1 cellular context compared by ENCODE assay signal in the genomic region with DNA sequence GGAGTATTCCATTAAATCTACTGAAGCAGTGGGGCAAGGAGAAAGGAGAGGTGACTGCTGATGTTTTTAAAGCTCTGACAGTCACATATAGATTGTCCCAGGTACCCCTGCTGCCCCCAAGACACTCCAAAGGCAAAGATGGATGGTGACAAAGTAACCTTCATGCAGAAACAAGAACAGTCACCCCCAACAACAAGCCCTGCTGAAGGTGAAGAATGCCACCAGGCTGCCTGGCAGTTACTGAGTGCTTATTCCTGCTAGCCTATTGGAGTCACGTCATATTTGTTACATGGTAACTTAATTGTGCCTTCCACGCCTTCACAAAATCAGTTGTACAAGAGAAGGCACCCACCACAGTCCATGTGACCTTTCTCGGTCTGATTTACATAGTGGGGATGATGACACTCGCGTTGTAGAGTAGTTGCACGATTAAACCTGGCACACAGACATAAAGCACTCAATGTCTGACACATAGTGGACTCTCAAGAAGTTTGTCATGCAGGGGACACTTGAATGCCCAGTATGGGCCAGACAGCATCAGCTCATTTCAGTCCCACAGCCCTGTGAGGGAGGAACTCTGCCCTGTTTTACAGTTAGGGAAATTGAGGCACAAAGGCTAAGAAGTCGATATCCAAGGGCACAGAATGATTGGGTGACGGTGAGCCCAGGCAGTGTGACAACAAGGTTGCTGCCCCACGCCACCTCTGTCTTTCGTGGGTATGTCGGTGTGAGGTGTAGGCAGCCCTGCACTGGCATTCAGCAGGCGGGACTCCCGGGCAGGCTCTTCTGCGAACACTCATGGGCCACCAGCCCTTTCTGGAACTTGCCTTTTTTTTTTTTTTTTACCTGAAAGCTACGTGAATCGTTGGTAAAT.
TF ChIP-seq lines count a peak whose summit lies in the region.

No MANE protein-coding gene starts in this region.

TF ChIP-seq in A549, 52 proteins besides CTCF, POLR2A, EP300 and RAD21 (continued from another document):
- no peak for TF ChIP-seq ZC3H11A (IDR thresholded peaks at IDR 0.05)
- TF ChIP-seq RFX5 (IDR thresholded peaks at IDR 0.05): no peak
- TF ChIP-seq HOXB5 (CRISPR knock-in tag; IDR thresholded peaks at IDR 0.05): no peak
- TF ChIP-seq ESRRA (IDR thresholded peaks at IDR 0.05; ENCODE audit: borderline replicate concordance, low read length): no peak
- no peak for TF ChIP-seq JUN (IDR thresholded peaks at IDR 0.05)
